In the genomic region with DNA sequence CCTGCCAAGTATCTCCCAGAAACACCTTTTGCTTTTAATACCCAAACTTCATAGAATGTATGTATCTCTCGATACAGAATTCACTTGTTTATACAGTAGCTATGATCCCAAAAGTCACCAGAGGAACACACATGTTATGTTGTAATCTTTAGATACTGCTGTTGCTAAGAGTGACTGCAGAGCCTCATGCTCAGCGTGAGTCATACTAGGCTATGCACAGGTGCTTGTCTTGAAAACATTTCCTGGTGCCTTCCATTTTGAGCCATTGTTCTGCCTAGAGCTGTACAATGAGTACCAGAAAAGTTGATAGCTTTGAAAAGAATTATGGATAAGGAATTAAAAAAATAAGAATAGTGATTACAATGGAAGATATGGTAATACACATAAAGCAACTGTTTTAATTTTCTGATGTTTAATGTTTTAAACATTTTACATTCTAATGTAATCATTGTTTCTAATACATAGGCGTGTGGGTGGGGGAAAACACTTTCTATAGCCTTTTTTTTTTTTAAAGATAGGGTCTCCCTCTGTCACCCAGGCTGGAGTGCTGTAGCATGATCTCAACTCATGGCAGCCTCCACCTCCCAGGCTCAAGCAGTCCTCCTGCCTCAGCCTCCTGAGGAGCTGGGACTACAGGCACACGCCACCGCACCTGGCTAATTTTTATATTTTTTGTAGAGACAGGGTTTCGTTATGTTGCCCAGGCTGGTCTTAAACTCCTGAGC, we compare ENCODE assay signal across 14 cellular contexts.
DNase-seq lines count a peak whose midpoint lies in the region; ATAC-seq, FAIRE-seq and TF ChIP-seq lines count a peak whose summit lies in the region.
"Had no signal": no experiment of that assay in that cellular context is flagged by ENCODE, and none has a peak within 500 bp of the region (broad histone marks: within the 10 kb centered on the region; RNA-seq: fewer than 3 reads in every experiment).

No MANE protein-coding gene starts in this region.

- POLR2A ChIA-PET in H1 (lab: Charles Lee; ENCODE audit: partially characterized antibody), result interaction anchor here (1.1 to 2.8 kb wide), 2 partner anchors 9 to 79 kb away, joined by 3 to 13 read pairs; a partner anchor contains a TSS

- intact Hi-C loops in lower lobe of right lung (cut with DNase I), result no loop called here

- WGBS in H1 (ENCODE audit: extremely low coverage in 1 of 2, insufficient coverage in 1 of 2, insufficient read length in 1 of 2, insufficient replicate concordance in 2 of 2, low coverage in 1 of 2, low lambda C conversion rate in 2 of 2, missing lambda C conversion rate in 1 of 2), 2 experiments, result 55% methylated on average over 6 of the region's 6 CpGs; no CpG with 5 or more reads in 1 of the 2 experiments

- peaks cover 6 to 7% of the 10 kb centered on the region in 2 experiments; a peak in 3 of 4 replicates for H3K9me3 ChIP-seq in H1 (ENCODE audit: insufficient read depth in 2 of 2, low read depth in 1 of 2, low read length in 1 of 2)
- no peaks in the 10 kb centered on the region for H3K9me3 ChIP-seq in lower lobe of right lung

- H3K4me2 ChIP-seq in H1 (ENCODE audit: insufficient read depth in 1 of 2, low read depth in 2 of 2, low read length in 2 of 2), result peak overlapping the region; percentile 41 to 43; a peak in 3 of 4 replicates

- H2BK20ac ChIP-seq in H1 (ENCODE audit: low read length), result peak overlapping the region; percentile 68; the same call in 1 of the 2 replicates

- H3K27me3 ChIP-seq in H1 (replicated peaks in 1 of 4; ENCODE audit: control insufficient read depth in 3 of 4, extremely low read depth in 1 of 4, insufficient read depth in 3 of 4, low read length in 3 of 4) (no peaks in the 10 kb centered on the region), lower lobe of right lung (ENCODE audit: low read depth) (no peaks in the 10 kb centered on the region)

- no peak overlapping the region for H3K23ac ChIP-seq in H1 (ENCODE audit: insufficient read length)

- H2AFZ ChIP-seq in H1 (ENCODE audit: low read length), result no peak overlapping the region
- H2AFZ ChIP-seq: parathyroid adenoma had no signal

- TF ChIP-seq RAD21 in H1 (IDR thresholded peaks at IDR 0.05 in 1 of 2, conservative IDR thresholded peaks at IDR 0.05 in 1 of 2; ENCODE audit: low read depth in 2 of 2, low read length in 2 of 2), result no peak

- peaks cover 0 to 9% (median 4%) of the 10 kb centered on the region in 4 experiments; a peak in 5 of 7 replicates for H3K4me1 ChIP-seq in H1 (replicated peaks in 1 of 4; ENCODE audit: control insufficient read depth in 3 of 4, insufficient read depth in 4 of 4, low read length in 3 of 4)
- H3K4me1 ChIP-seq in lower lobe of right lung, result no peaks in the 10 kb centered on the region
- H3K4me1 ChIP-seq: parathyroid adenoma had no signal

- H3K56ac ChIP-seq in H1 (replicated peaks; ENCODE audit: insufficient read length, low read depth, low read length), result no peak overlapping the region

- H3K4me3 ChIP-seq in H1 (ENCODE audit: extremely low read depth in 1 of 4, insufficient read depth in 2 of 4, low read depth in 3 of 4, low read length in 4 of 4), result no peak overlapping the region
- H3K4me3 ChIP-seq in lower lobe of right lung, result no peak overlapping the region

- CTCF ChIA-PET in H1 (lab: Charles Lee; ENCODE audit: partially characterized antibody), result interaction anchor here (1.1 kb wide), 1 partner anchor 28 kb away, joined by 4 read pairs; no protein-coding TSS in a partner anchor

- no peak overlapping the region for H3K14ac ChIP-seq in H1 (ENCODE audit: insufficient read length)

- H2BK120ac ChIP-seq in H1 (replicated peaks; ENCODE audit: low read depth, low read length), result peak overlapping the region; percentile 45

- no peak overlapping the region for H2BK15ac ChIP-seq in H1 (ENCODE audit: low read length)

- no peak overlapping the region for H3K9ac ChIP-seq in H1 (replicated peaks in 1 of 4; ENCODE audit: extremely low read depth in 1 of 4, low read depth in 3 of 4, low read length in 3 of 4)
- H3K9ac ChIP-seq: parathyroid adenoma had no signal

- no peak overlapping the region for H3K4me3 Mint-ChIP-seq in activated T-cell treated with anti-CD3 and anti-CD28 coated beads, Interleukin-2, amount 50 U/mL, for 4 hours
- H3K4me3 Mint-ChIP-seq: T-helper 1 cell treated with Interleukin-12 subunit alpha and Interleukin-12 subunit beta and Interleukin-4 antibody, amounts not matched to agents 30 μg/mL and 1 μg/mL, for 36 hours had no signal

- H2BK5ac ChIP-seq in H1 (ENCODE audit: low read depth, low read length), result peak overlapping the region; percentile 80; the same call in 1 of the 2 replicates

- no peak for TF ChIP-seq POLR2A in H1 (IDR thresholded peaks at IDR 0.05; ENCODE audit: control extremely low read depth in 1 of 2, low read depth in 2 of 2, low read length in 2 of 2)

- H3K27ac ChIP-seq in H1 (ENCODE audit: low read depth, low read length) (no peak overlapping the region), lower lobe of right lung (no peak overlapping the region)
- H3K27ac ChIP-seq: parathyroid adenoma had no signal

- H3K27me3 Mint-ChIP-seq in activated T-cell treated with anti-CD3 and anti-CD28 coated beads, Interleukin-2, amount 50 U/mL, for 4 hours (ENCODE audit: low read depth), result peaks cover 6% of the 10 kb centered on the region

- H4K5ac ChIP-seq in H1 (ENCODE audit: insufficient read length, low read depth, low read length), result peak overlapping the region; percentile 85

- H3K18ac ChIP-seq in H1 (ENCODE audit: extremely low read depth, low read length), result peak overlapping the region; percentile 94; the same call in 1 of the 2 replicates

- no peaks in the 10 kb centered on the region for H3K79me1 ChIP-seq in H1 (ENCODE audit: low read depth, low read length)

- H2AK5ac ChIP-seq in H1 (ENCODE audit: low read depth, low read length), result no peak overlapping the region

- H3K23me2 ChIP-seq in H1 (ENCODE audit: low read depth, low read length), result no peaks in the 10 kb centered on the region

- peak overlapping the region; percentile 25 for H4K91ac ChIP-seq in H1 (replicated peaks; ENCODE audit: insufficient read length, low read length)

- no peak overlapping the region for H2BK12ac ChIP-seq in H1 (ENCODE audit: low read depth, low read length)

- H4K8ac ChIP-seq in H1 (ENCODE audit: extremely low read depth, insufficient read depth, low read length), result no peak overlapping the region

- TF ChIP-seq CTCF in H1 (IDR thresholded peaks at IDR 0.05; ENCODE audit: control extremely low read depth in 1 of 3, insufficient read depth in 1 of 3, low read depth in 1 of 3, low read length in 3 of 3) (no peak), lower lobe of right lung (IDR thresholded peaks at IDR 0.05) (no peak)

- no peak for TF ChIP-seq EP300 in H1 (IDR thresholded peaks at IDR 0.05; ENCODE audit: borderline replicate concordance in 1 of 2, low read depth in 2 of 2, low read length in 2 of 2)

- ATAC-seq in activated T-cell treated with anti-CD3 and anti-CD28 coated beads, Interleukin-2, amount 50 U/mL, for 4 hours, result no peak
- ATAC-seq in lower lobe of right lung, result no peak

- H4K20me1 ChIP-seq in H1 (replicated peaks in 1 of 2; ENCODE audit: control insufficient read depth in 1 of 2, insufficient read depth in 2 of 2, low read length in 2 of 2), result no peaks in the 10 kb centered on the region

- H3K4ac ChIP-seq in H1 (replicated peaks; ENCODE audit: insufficient read length, low read depth, low read length), result no peak overlapping the region

- no peaks in the 10 kb centered on the region for H3K79me2 ChIP-seq in H1 (ENCODE audit: control insufficient read depth in 1 of 2, insufficient read depth in 2 of 2, low read length in 2 of 2)
- H3K79me2 ChIP-seq: parathyroid adenoma had no signal

- DNase-seq in EL (peak; percentile 20), MV-4-11 (lab: John Stamatoyannopoulos, UW) (peak; percentile 6), H1 (ENCODE audit: low read depth in 1 of 2, low spot score in 2 of 2) (no peak), myocyte (ENCODE audit: low read depth) (peak; percentile 66), NCI-H2107 (lab: John Stamatoyannopoulos, UW) (no peak), dedifferentiated amniotic fluid mesenchymal stem cell (ENCODE audit: extremely low spot score) (no peak), lower lobe of right lung (no peak)
- no peak for DNase-seq in activated T-cell treated with anti-CD3 and anti-CD28 coated beads, Interleukin-2, amount 50 U/mL, for 4 hours
- DNase-seq: activated naive CD4-positive, alpha-beta T cell; C1 segment of cervical spinal cord; NCI-H187; stimulated activated naive CD4-positive, alpha-beta T cell treated with Interleukin-2 at 50 U/mL for 16 hours had no signal

- FAIRE-seq in H1 (lab: Jason Lieb, UNC), result no peak

- H3K36me3 ChIP-seq in H1 (ENCODE audit: control insufficient read depth in 2 of 4, insufficient read depth in 4 of 4, low read length in 3 of 4) (peaks cover 0 to 6% (median 0%) of the 10 kb centered on the region in 4 experiments; a peak in 1 of 8 replicates), lower lobe of right lung (no peaks in the 10 kb centered on the region)

- H3K4me1 Mint-ChIP-seq in activated T-cell treated with anti-CD3 and anti-CD28 coated beads, Interleukin-2, amount 50 U/mL, for 4 hours (ENCODE audit: low read depth), result no peaks in the 10 kb centered on the region

- H3K9me3 Mint-ChIP-seq in activated T-cell treated with anti-CD3 and anti-CD28 coated beads, Interleukin-2, amount 50 U/mL, for 4 hours, result no peaks in the 10 kb centered on the region
- H3K9me3 Mint-ChIP-seq: T-helper 1 cell treated with Interleukin-12 subunit alpha and Interleukin-12 subunit beta and Interleukin-4 antibody, amounts not matched to agents 30 μg/mL and 1 μg/mL, for 36 hours had no signal

- no peaks in the 10 kb centered on the region for H3K36me3 Mint-ChIP-seq in activated T-cell treated with anti-CD3 and anti-CD28 coated beads, Interleukin-2, amount 50 U/mL, for 4 hours (ENCODE audit: insufficient read depth)

TF ChIP-seq in H1, 55 proteins besides CTCF, POLR2A, EP300 and RAD21 (continues in another document):
- TF ChIP-seq POU5F1 (IDR thresholded peaks at IDR 0.05; ENCODE audit: low read depth, low read length), result no peak
- 0 out of 2 replicates have a peak, but pooled peaks have one; percentile 30 for TF ChIP-seq YY1 (IDR thresholded peaks at IDR 0.05; ENCODE audit: low read depth, low read length)
- no peak for TF ChIP-seq CHD1 (IDR thresholded peaks at IDR 0.05; ENCODE audit: low read depth, low read length)
- TF ChIP-seq CBX5 (IDR thresholded peaks at IDR 0.05; ENCODE audit: low read depth, low read length), result no peak
- TF ChIP-seq GABPA (IDR thresholded peaks at IDR 0.05; ENCODE audit: borderline replicate concordance, insufficient read depth, low read length), result no peak
- TF ChIP-seq KDM5A (IDR thresholded peaks at IDR 0.05; ENCODE audit: low read length), result no peak
- no peak for TF ChIP-seq SAP30 (IDR thresholded peaks at IDR 0.05; ENCODE audit: insufficient read depth, insufficient replicate concordance, low read length)
- no peak for TF ChIP-seq RXRA (IDR thresholded peaks at IDR 0.05; ENCODE audit: insufficient read depth, low read depth, low read length)
- peak in 1 of 2 experiments; percentile 56; a peak in 1 of 4 replicates for TF ChIP-seq HDAC2 (IDR thresholded peaks at IDR 0.05; ENCODE audit: borderline replicate concordance in 1 of 2, low read depth in 2 of 2, low read length in 2 of 2)
- TF ChIP-seq BACH1 (IDR thresholded peaks at IDR 0.05; ENCODE audit: low read length), result no peak
- no peak for TF ChIP-seq CREB1 (IDR thresholded peaks at IDR 0.05)
- TF ChIP-seq CHD2 (IDR thresholded peaks at IDR 0.05; ENCODE audit: low read length), result no peak

Comparison
In these comparisons a context has a peak if more than half of its experiments do, and no peak if none do; other contexts are left out.
1. DNase-seq: peak in EL (single experiment), MV-4-11 (single experiment) and myocyte (single experiment); none in H1 (0 of 2), NCI-H2107 (single experiment), activated T-cell treated with anti-CD3 and anti-CD28 coated beads, Interleukin-2, amount 50 U/mL, for 4 hours (single experiment), dedifferentiated amniotic fluid mesenchymal stem cell (single experiment) and lower lobe of right lung (single experiment).